In the genomic region with DNA sequence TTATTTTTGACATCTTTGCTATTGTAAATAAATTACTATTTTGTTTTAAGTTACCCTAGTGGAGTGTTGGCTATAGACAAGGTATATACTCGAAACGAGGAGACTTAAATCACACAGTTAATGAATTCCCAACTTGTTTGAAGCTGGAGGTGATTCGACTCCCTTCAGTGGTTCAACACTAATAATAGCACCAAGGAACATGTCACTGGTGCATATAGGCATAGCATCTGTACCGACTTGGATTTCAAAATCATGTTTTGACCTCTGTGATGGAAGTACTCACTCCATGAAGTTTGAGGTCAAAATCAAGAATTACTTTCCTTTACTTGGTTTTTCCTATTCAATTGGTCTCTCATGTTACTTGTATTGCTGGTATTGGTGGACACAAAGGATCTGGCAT, we compare ENCODE assay signal across 25 cellular contexts.
DNase-seq lines count a peak whose midpoint lies in the region; ATAC-seq, FAIRE-seq and TF ChIP-seq lines count a peak whose summit lies in the region.
"Had no signal": no experiment of that assay in that cellular context is flagged by ENCODE, and none has a peak within 500 bp of the region (broad histone marks: within the 10 kb centered on the region; RNA-seq: fewer than 3 reads in every experiment).

No MANE protein-coding gene starts in this region.

- DNase-seq in cardiac muscle cell (ENCODE audit: low read depth in 1 of 2, low spot score in 1 of 2) (no peak), heart right ventricle (no peak), GM19239 (ENCODE audit: insufficient read length, low spot score) (no peak), left kidney (ENCODE audit: low read depth, low spot score) (peak; percentile 12), psoas muscle (no peak), DMS79 (lab: John Stamatoyannopoulos, UW) (no peak), NCI-H82 (lab: John Stamatoyannopoulos, UW) (no peak)
- DNase-seq: 8988T, AML-193, C1 segment of cervical spinal cord, DMS53, EL, GF-D8, H7, KG1, NCI-H1092 treated with DMSO at 0.1 percent for 48 hours, NCI-H1436 treated with DMSO at 0.1 percent for 48 hours, NCI-H2029, NCI-H2227 treated with DMSO at 0.1 percent for 48 hours, NCI-H510A, PC-9, RPMI8226, SHP77 had no signal

- TF ChIP-seq CTCF in cardiac muscle cell (IDR thresholded peaks at IDR 0.05; ENCODE audit: low read depth, low read length) (no peak), heart right ventricle (IDR thresholded peaks at IDR 0.05) (no peak), psoas muscle (IDR thresholded peaks at IDR 0.05) (no peak)

- H3K27ac ChIP-seq in cardiac muscle cell (peak overlapping the region; percentile 58), heart right ventricle (no peak overlapping the region), psoas muscle (no peak overlapping the region)
- H3K27ac ChIP-seq: PC-9, SK-N-MC had no signal

- H3K36me3 ChIP-seq in cardiac muscle cell (peaks cover 20% of the 10 kb centered on the region), heart right ventricle (peaks cover 0 to 40% (median 2%) of the 10 kb centered on the region in 9 donors), psoas muscle (ENCODE audit: insufficient read depth in 1 of 2, low read depth in 1 of 2) (peaks cover 0 to 44% of the 10 kb centered on the region in 2 donors)

- no peaks in the 10 kb centered on the region for H3K27me3 ChIP-seq in cardiac muscle cell
- no peaks in the 10 kb centered on the region for H3K27me3 ChIP-seq in heart right ventricle
- H3K27me3 ChIP-seq in psoas muscle (ENCODE audit: insufficient read depth in 3 of 3, low read length in 2 of 3) = no peaks in the 10 kb centered on the region

- H3K4me1 ChIP-seq in cardiac muscle cell (ENCODE audit: low read depth) (no peaks in the 10 kb centered on the region), heart right ventricle (no peaks in the 10 kb centered on the region), psoas muscle (no peaks in the 10 kb centered on the region)

- intact Hi-C loops in heart right ventricle (cut with DNase I) (no loop called here), psoas muscle (cut with DNase I) (no loop called here)

- peak; percentile 37 for FAIRE-seq in GM19239 (lab: Jason Lieb, UNC)
- FAIRE-seq: D721Med had no signal

- H3K9me3 ChIP-seq in cardiac muscle cell (ENCODE audit: low read depth) (no peaks in the 10 kb centered on the region), heart right ventricle (no peaks in the 10 kb centered on the region), psoas muscle (no peaks in the 10 kb centered on the region)

- WGBS in heart right ventricle, 2 donors = 87% methylated on average over 4 of the region's 4 CpGs
- 72 to 75% (median 73%) methylated on average over 4 of the region's 4 CpGs for WGBS in psoas muscle, 3 donors

- ATAC-seq in heart right ventricle = no peak
- ATAC-seq in psoas muscle = peak in 3 of 4 donors; percentile 51 to 66 (median 55)

- H3K4me3 ChIP-seq in cardiac muscle cell = no peak overlapping the region
- H3K4me3 ChIP-seq in heart right ventricle = no peak overlapping the region
- H3K4me3 ChIP-seq in psoas muscle = no peak overlapping the region
- H3K4me3 ChIP-seq: PC-9, SK-N-MC had no signal

Comparison
In these comparisons a context has a peak if more than half of its experiments do, and no peak if none do; other contexts are left out.
1. ATAC-seq: peak in psoas muscle (3 of 4); none in heart right ventricle (0 of 8).